In the genomic region with DNA sequence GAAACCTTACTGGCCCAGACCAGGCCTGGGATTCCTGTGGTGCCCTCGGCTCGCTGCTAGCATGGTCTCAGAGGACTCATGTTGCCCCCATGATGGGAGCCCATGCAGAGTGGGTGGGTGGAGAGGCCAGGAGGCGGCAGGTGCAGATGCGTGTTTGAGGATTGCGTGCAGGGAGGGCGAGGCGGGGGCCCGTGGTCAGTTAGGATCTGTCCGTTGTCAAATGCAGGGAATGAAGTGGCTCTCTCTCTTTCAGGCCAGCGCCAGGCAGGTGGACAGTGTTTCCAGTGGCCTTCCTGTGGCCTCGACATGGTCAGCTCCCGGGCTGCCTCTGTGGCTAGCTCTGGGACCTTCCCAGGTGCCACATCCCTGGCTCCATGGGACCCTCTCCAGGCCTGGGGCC, we compare ENCODE assay signal across 19 cellular contexts. TPM values are rescaled to one million over a fixed set of nuclear protein-coding genes. Genes with fewer than 3 reads are reported as not detected.
DNase-seq lines count a peak whose midpoint lies in the region; TF ChIP-seq lines count a peak whose summit lies in the region.
"Had no signal": no experiment of that assay in that cellular context is flagged by ENCODE, and none has a peak within 500 bp of the region (broad histone marks: within the 10 kb centered on the region; RNA-seq: fewer than 3 reads in every experiment).

No MANE protein-coding gene starts in this region.

- peak overlapping the region in 1 of 2 experiments; percentile 45 for H3K4ac ChIP-seq in mesenchymal stem cell (ENCODE audit: low read depth in 1 of 2, low read length in 2 of 2)
- peak overlapping the region; percentile 79 for H3K4ac ChIP-seq in neuronal stem cell (ENCODE audit: low read length)

- peak overlapping the region in 3 of 5 experiments; percentile 48 to 88 (median 49) for H3K27ac Mint-ChIP-seq in brain
- H3K27ac Mint-ChIP-seq: CD8-positive, alpha-beta memory T cell; GM23338; IgD-negative memory B cell had no signal

- no peak overlapping the region for H4K8ac ChIP-seq in mesenchymal stem cell (ENCODE audit: low read length)
- no peak overlapping the region for H4K8ac ChIP-seq in neuronal stem cell (ENCODE audit: low read depth, low read length)

- H3K27me3 ChIP-seq in NT2/D1 (ENCODE audit: insufficient read depth, insufficient read length) (no peaks in the 10 kb centered on the region), mesenchymal stem cell (ENCODE audit: control insufficient read depth in 1 of 2, insufficient read depth in 1 of 2, low read length in 2 of 2) (peaks cover 0 to 4% of the 10 kb centered on the region in 2 experiments), neuronal stem cell (ENCODE audit: control insufficient read depth in 3 of 3, insufficient read depth in 3 of 3, low read depth in 1 of 3, low read length in 3 of 3) (no peaks in the 10 kb centered on the region)
- H3K27me3 ChIP-seq: BE2C had no signal

- H3K4me3 Mint-ChIP-seq in brain: no peak overlapping the region
- H3K4me3 Mint-ChIP-seq: CD4-positive, CD25-positive, alpha-beta regulatory T cell; CD8-positive, alpha-beta memory T cell; GM23338; HFFc6; IgD-negative memory B cell had no signal

- H3K4me3 ChIP-seq in NT2/D1 (ENCODE audit: insufficient read length, low read depth) (no peak overlapping the region), mesenchymal stem cell (ENCODE audit: insufficient read depth in 1 of 2, low read depth in 1 of 2, low read length in 2 of 2) (no peak overlapping the region), neuronal stem cell (ENCODE audit: low read length in 2 of 2) (no peak overlapping the region), foreskin fibroblast (ENCODE audit: low read depth in 1 of 2, low read length in 2 of 2) (no peak overlapping the region)
- H3K4me3 ChIP-seq: GM23338 had no signal

- H3K23ac ChIP-seq in mesenchymal stem cell (ENCODE audit: low read length in 2 of 2) (no peak overlapping the region), neuronal stem cell (ENCODE audit: low read depth, low read length, poor library complexity) (peak overlapping the region; percentile 61)

- H3K36me3 Mint-ChIP-seq in brain: no peaks in the 10 kb centered on the region
- H3K36me3 Mint-ChIP-seq: CD4-positive, CD25-positive, alpha-beta regulatory T cell; CD8-positive, alpha-beta memory T cell; IgD-negative memory B cell had no signal

- H3K4me1 ChIP-seq in NT2/D1 (ENCODE audit: insufficient read depth, insufficient read length): peaks cover 18% of the 10 kb centered on the region
- H3K4me1 ChIP-seq in mesenchymal stem cell (ENCODE audit: control insufficient read depth, insufficient read depth, low read depth, low read length): peaks cover 44% of the 10 kb centered on the region
- H3K4me1 ChIP-seq in neuronal stem cell (ENCODE audit: control insufficient read depth in 2 of 2, insufficient read depth in 1 of 2, low read depth in 1 of 2, low read length in 2 of 2): peaks cover 17 to 18% of the 10 kb centered on the region in 2 donors

- 95% methylated on average over 12 of the region's 12 CpGs for WGBS in mesenchymal stem cell
- WGBS in neuronal stem cell (ENCODE audit: extremely low coverage in 2 of 2, insufficient read length in 2 of 2, insufficient replicate concordance in 1 of 2), 2 donors: no CpG with 5 or more reads among the region's 12 CpGs

- H2AFZ ChIP-seq in mesenchymal stem cell (ENCODE audit: low read depth, low read length): no peak overlapping the region
- peak overlapping the region; percentile 64 for H2AFZ ChIP-seq in neuronal stem cell (ENCODE audit: low read length)
- H2AFZ ChIP-seq: GM23338 had no signal

- H3K27ac ChIP-seq in mesenchymal stem cell (ENCODE audit: low read length, poor library complexity, severe bottlenecking) (no peak overlapping the region), neuronal stem cell (replicated peaks; ENCODE audit: low read length) (peak overlapping the region; percentile 29)
- H3K27ac ChIP-seq: HL-60 had no signal

- H3K9ac ChIP-seq in NT2/D1 (ENCODE audit: insufficient read length, low read depth): peak overlapping the region; percentile 36
- no peak overlapping the region for H3K9ac ChIP-seq in mesenchymal stem cell (ENCODE audit: low read length)
- H3K9ac ChIP-seq in neuronal stem cell (ENCODE audit: low read depth, low read length, poor library complexity): peak overlapping the region; percentile 5

- H2BK120ac ChIP-seq in mesenchymal stem cell (ENCODE audit: low read depth, low read length) (no peak overlapping the region), neuronal stem cell (ENCODE audit: low read depth, low read length) (peak overlapping the region; percentile 39)

- H3K4me2 ChIP-seq in mesenchymal stem cell (ENCODE audit: low read length, poor library complexity, severe bottlenecking) (no peak overlapping the region), neuronal stem cell (ENCODE audit: insufficient read depth, low read length, poor library complexity, severe bottlenecking) (no peak overlapping the region)
- H3K4me2 ChIP-seq: GM23338 had no signal

- TF ChIP-seq CTCF in brain (conservative IDR thresholded peaks at IDR 0.05) (no peak), foreskin fibroblast (IDR thresholded peaks at IDR 0.05; ENCODE audit: low read depth, low read length) (no peak)

- H3K14ac ChIP-seq in mesenchymal stem cell (ENCODE audit: low read length in 2 of 2) (peak overlapping the region in 1 of 2 experiments; percentile 93), neuronal stem cell (ENCODE audit: low read length) (peak overlapping the region; percentile 47)

- peak overlapping the region; percentile 43 for H2AK5ac ChIP-seq in mesenchymal stem cell (ENCODE audit: low read length, severe bottlenecking)
- peak overlapping the region; percentile 77 for H2AK5ac ChIP-seq in neuronal stem cell (ENCODE audit: low read depth, low read length)

- H3K79me1 ChIP-seq in mesenchymal stem cell (replicated peaks; ENCODE audit: low read length, poor library complexity, severe bottlenecking): peaks cover 11% of the 10 kb centered on the region
- no peaks in the 10 kb centered on the region for H3K79me1 ChIP-seq in neuronal stem cell (ENCODE audit: low read depth, low read length)

- H2BK12ac ChIP-seq in mesenchymal stem cell (ENCODE audit: low read length in 2 of 2) (peak overlapping the region in 1 of 2 experiments; percentile 52), neuronal stem cell (ENCODE audit: low read length) (peak overlapping the region; percentile 97)

- H3K9me3 ChIP-seq in NT2/D1 (ENCODE audit: insufficient read depth, low read length) (no peaks in the 10 kb centered on the region), mesenchymal stem cell (ENCODE audit: control insufficient read depth, low read length) (no peaks in the 10 kb centered on the region), neuronal stem cell (replicated peaks in 1 of 2; ENCODE audit: control insufficient read depth in 2 of 2, insufficient read depth in 1 of 2, low read depth in 1 of 2, low read length in 2 of 2) (peaks cover 0 to 3% of the 10 kb centered on the region in 2 donors)
- H3K9me3 ChIP-seq: BE2C had no signal

- H3K18ac ChIP-seq in mesenchymal stem cell (ENCODE audit: low read depth in 1 of 2, low read length in 2 of 2) (peak overlapping the region in 1 of 2 experiments; percentile 11), neuronal stem cell (ENCODE audit: low read length) (peak overlapping the region; percentile 97)

- H3K36me3 ChIP-seq in NT2/D1 (ENCODE audit: insufficient read depth, insufficient read length, low read length) (no peaks in the 10 kb centered on the region), mesenchymal stem cell (ENCODE audit: control insufficient read depth in 1 of 2, insufficient read depth in 2 of 2, low read depth in 1 of 2, low read length in 2 of 2) (no peaks in the 10 kb centered on the region), neuronal stem cell (replicated peaks in 1 of 2; ENCODE audit: control insufficient read depth in 2 of 2, insufficient read depth in 2 of 2, low read length in 2 of 2) (peaks cover 0 to 1% of the 10 kb centered on the region in 2 donors)
- H3K36me3 ChIP-seq: BE2C had no signal

- H3K9me3 Mint-ChIP-seq in brain: peaks cover 0 to 4% (median 3%) of the 10 kb centered on the region in 5 experiments
- H3K9me3 Mint-ChIP-seq: CD4-positive, CD25-positive, alpha-beta regulatory T cell; HFFc6 had no signal

- no peak overlapping the region for H2BK5ac ChIP-seq in mesenchymal stem cell (ENCODE audit: low read depth, low read length, poor library complexity, severe bottlenecking)
- H2BK5ac ChIP-seq in neuronal stem cell (ENCODE audit: low read length): peak overlapping the region; percentile 96

- H2BK15ac ChIP-seq in mesenchymal stem cell (ENCODE audit: low read depth, poor library complexity, severe bottlenecking) (no peak overlapping the region), neuronal stem cell (ENCODE audit: low read length) (peak overlapping the region; percentile 76)

- H4K91ac ChIP-seq in mesenchymal stem cell (ENCODE audit: low read length): no peak overlapping the region
- peak overlapping the region; percentile 96 for H4K91ac ChIP-seq in neuronal stem cell (ENCODE audit: low read depth, low read length, poor library complexity)

- peaks cover 10% of the 10 kb centered on the region for H3K27me3 Mint-ChIP-seq in brain
- H3K27me3 Mint-ChIP-seq: CD4-positive, CD25-positive, alpha-beta regulatory T cell had no signal

- DNase-seq in NT2/D1 (ENCODE audit: low read depth, low spot score) (no peak), mesenchymal stem cell (no peak), neuronal stem cell (ENCODE audit: low spot score) (no peak), NCI-H510A (lab: John Stamatoyannopoulos, UW) (no peak), hepatic stellate cell (ENCODE audit: low spot score) (no peak), foreskin fibroblast (no peak)
- no peak for DNase-seq in activated CD4-positive, CD25-positive, alpha-beta regulatory T cell treated with anti-CD3 and anti-CD28 coated beads, Interleukin-2, amount 50 U/mL, for 72 hours
- DNase-seq: ACHN; BE2C; C1 segment of cervical spinal cord; CD4-positive, CD25-positive, alpha-beta regulatory T cell; CD8-positive, alpha-beta memory T cell; COR-L47; DMS 273 treated with DMSO at 0.1 percent for 48 hours; HFFc6 had no signal

- H3K4me1 Mint-ChIP-seq in brain: peaks cover 80% of the 10 kb centered on the region
- H3K4me1 Mint-ChIP-seq: CD4-positive, CD25-positive, alpha-beta regulatory T cell; CD8-positive, alpha-beta memory T cell; IgD-negative memory B cell had no signal

RNA-seq across cellular contexts. Expression of gene DLK1, which starts 39.3 kb away (rescaled TPM):
- 233 TPM for polyA plus RNA-seq in brain (ENCODE audit: insufficient read depth, low read depth, low replicate concordance)
- 80.9 TPM for polyA plus RNA-seq in mesenchymal stem cell (2013, experiment 1 of 2)
- polyA plus RNA-seq in mesenchymal stem cell (2013, experiment 2 of 2): 81.8 TPM
- polyA plus RNA-seq in neuronal stem cell (2013, experiment 1 of 2): 6,496 TPM
- 6,408 TPM for polyA plus RNA-seq in neuronal stem cell (2013, experiment 2 of 2)
- polyA plus RNA-seq: CD4-positive, CD25-positive, alpha-beta regulatory T cell; CD8-positive, alpha-beta memory T cell; IgD-negative memory B cell had no signal
